In genomic region chr4:37324526-37324925, GRCh38 we compare ENCODE assay signal across 17 cellular contexts.
"Had no signal": no experiment of that assay in that cellular context is flagged by ENCODE, and none has a peak within 500 bp of the region (broad histone marks: within the 10 kb centered on the region; RNA-seq: fewer than 3 reads in every experiment).

No MANE protein-coding gene starts in this region.

- DNase-seq: activated CD4-positive, alpha-beta T cell treated with anti-CD3 and anti-CD28 coated beads, Interleukin-2, amount 50 U/mL, for 4 hours; activated CD4-positive, CD25-positive, alpha-beta regulatory T cell treated with anti-CD3 and anti-CD28 coated beads, Interleukin-2, amount 50 U/mL, for 72 hours; activated effector memory CD4-positive, alpha-beta T cell treated with Interleukin-2 at 50 U/mL for 16 hours; activated T-cell treated with anti-CD3 and anti-CD28 coated beads, Interleukin-2, amount 50 U/mL, for 24 hours; amniotic stem cell; body of pancreas; dermis blood vessel endothelial cell; endodermal cell; occipital lobe; psoas muscle; stimulated activated CD4-positive, alpha-beta T cell treated with anti-CD3 and anti-CD28 coated beads, Interleukin-12 subunit alpha, Interleukin-12 subunit beta, amount 100 ng/mL, for 4 hours; stimulated activated naive CD4-positive, alpha-beta T cell treated with Interleukin-2 at 50 U/mL for 16 hours; T-helper 9 cell; upper lobe of right lung had no signal

- H3K36me3 ChIP-seq: upper lobe of right lung had no signal

- H3K4me3 ChIP-seq: body of pancreas, psoas muscle, upper lobe of right lung had no signal

- H3K27me3 ChIP-seq: body of pancreas, upper lobe of right lung had no signal

- H3K27ac ChIP-seq: body of pancreas, psoas muscle, upper lobe of right lung had no signal

- H3K4me1 ChIP-seq: body of pancreas, psoas muscle, upper lobe of right lung had no signal

- ATAC-seq: activated naive CD4-positive, alpha-beta T cell treated with anti-CD3 and anti-CD28 coated beads, Interleukin-2, amount 50 U/mL, for 72 hours; body of pancreas; esophagus mucosa; natural killer cell treated with Interleukin-12 subunit alpha and Interleukin-12 subunit beta and Interleukin-15 and Interleukin-18, amount 100 ng/mL, for 72 hours; psoas muscle; upper lobe of right lung had no signal

- H3K9me3 ChIP-seq: psoas muscle, upper lobe of right lung had no signal
